17 cellular contexts compared by ENCODE assay signal in genomic region chr2:120110062-120110362, GRCh38.
DNase-seq lines count a peak whose midpoint lies in the region; ATAC-seq, FAIRE-seq and TF ChIP-seq lines count a peak whose summit lies in the region.
"Had no signal": no experiment of that assay in that cellular context is flagged by ENCODE, and none has a peak within 500 bp of the region (broad histone marks: within the 10 kb centered on the region; RNA-seq: fewer than 3 reads in every experiment).

No MANE protein-coding gene starts in this region.

- no peak for ATAC-seq in activated CD4-positive, alpha-beta T cell treated with anti-CD3 and anti-CD28 coated beads for 36 hours
- ATAC-seq: gastroesophageal sphincter had no signal

- no peaks in the 10 kb centered on the region for H3K27me3 Mint-ChIP-seq in activated CD4-positive, alpha-beta T cell treated with anti-CD3 and anti-CD28 coated beads for 36 hours
- H3K27me3 Mint-ChIP-seq in CD14-positive monocyte (ENCODE audit: low read depth in 3 of 3): peaks cover 1 to 2% (median 1%) of the 10 kb centered on the region in 3 donors
- H3K27me3 Mint-ChIP-seq: stimulated activated naive CD8-positive, alpha-beta T cell treated with anti-CD3 and anti-CD28 coated beads, Interleukin-15, Interleukin-2, amounts not matched to agents 100 ng/mL and 50 ng/mL, for 24 hours had no signal

- no peak for DNase-seq in activated CD4-positive, alpha-beta T cell treated with anti-CD3 and anti-CD28 coated beads for 36 hours
- no peak for DNase-seq in activated CD4-positive, alpha-beta T cell treated with anti-CD3 and anti-CD28 coated beads for 48 hours
- DNase-seq in CD14-positive monocyte (ENCODE audit: low spot score): no peak
- DNase-seq in NCI-H82 treated with DMSO at 0.1 percent for 48 hours (lab: John Stamatoyannopoulos, UW; ENCODE audit: unreplicated experiment): peak; percentile 78
- no peak for DNase-seq in NCI-H2196 treated with DMSO at 0.1 percent for 48 hours (lab: John Stamatoyannopoulos, UW; ENCODE audit: unreplicated experiment)
- no peak for DNase-seq in activated gamma-delta T cell (lab: John Stamatoyannopoulos, UW)
- no peak for DNase-seq in GM19240 (ENCODE audit: insufficient read length, low spot score)
- DNase-seq: activated CD4-positive, alpha-beta T cell treated with anti-CD3 and anti-CD28 coated beads for 4 hours; activated naive CD4-positive, alpha-beta T cell treated with anti-CD3 and anti-CD28 coated beads, Interleukin-2, amount 50 U/mL, for 16 hours; colonic mucosa; effector CD4-positive, alpha-beta T cell; NCI-H187 treated with DMSO at 0.1 percent for 48 hours; posterior cingulate gyrus had no signal

- H3K4me1 Mint-ChIP-seq in activated CD4-positive, alpha-beta T cell treated with anti-CD3 and anti-CD28 coated beads for 36 hours: peaks cover 28% of the 10 kb centered on the region
- peaks cover 36% of the 10 kb centered on the region for H3K4me1 Mint-ChIP-seq in CD14-positive monocyte

- H3K9me3 Mint-ChIP-seq in activated CD4-positive, alpha-beta T cell treated with anti-CD3 and anti-CD28 coated beads for 36 hours (ENCODE audit: low read depth): peaks cover 4% of the 10 kb centered on the region
- H3K9me3 Mint-ChIP-seq in CD14-positive monocyte: no peaks in the 10 kb centered on the region
- H3K9me3 Mint-ChIP-seq: CD8-positive, alpha-beta memory T cell had no signal

- H3K36me3 Mint-ChIP-seq in activated CD4-positive, alpha-beta T cell treated with anti-CD3 and anti-CD28 coated beads for 36 hours (ENCODE audit: low read depth): peaks cover 3% of the 10 kb centered on the region
- H3K36me3 Mint-ChIP-seq in CD14-positive monocyte: no peaks in the 10 kb centered on the region

- intact Hi-C loops in activated CD4-positive, alpha-beta T cell treated with anti-CD3 and anti-CD28 coated beads for 36 hours (cut with DNase I, micrococcal nuclease): loop anchor here in 1 of 2 experiments (2.0 kb wide), 1 partner anchor 203 kb away; no protein-coding TSS in a partner anchor
- intact Hi-C loops in CD14-positive monocyte (cut with micrococcal nuclease): no loop called here

- TF ChIP-seq CTCF in CD14-positive monocyte (IDR thresholded peaks at IDR 0.05): peak; percentile 33

- CTCF ChIA-PET in activated CD4-positive, alpha-beta T cell treated with anti-CD3 and anti-CD28 coated beads for 36 hours (lab: Charles Lee): interaction anchor here (0.5 to 6.6 kb wide), 19 partner anchors 8 to 423 kb away, joined by 3 to 82 read pairs (median 3); no protein-coding TSS in a partner anchor

- H3K4me3 Mint-ChIP-seq in activated CD4-positive, alpha-beta T cell treated with anti-CD3 and anti-CD28 coated beads for 36 hours: no peak overlapping the region
- H3K4me3 Mint-ChIP-seq in CD14-positive monocyte: peak overlapping the region in 1 of 2 donors; percentile 10

- POLR2A ChIA-PET in activated CD4-positive, alpha-beta T cell treated with anti-CD3 and anti-CD28 coated beads for 36 hours (lab: Charles Lee): no interaction called here

- FAIRE-seq in islet of Langerhans (lab: Jason Lieb, UNC): peak; percentile 41

- H3K27ac Mint-ChIP-seq in activated CD4-positive, alpha-beta T cell treated with anti-CD3 and anti-CD28 coated beads for 36 hours: peak overlapping the region; percentile 32
- H3K27ac Mint-ChIP-seq in CD14-positive monocyte: peak overlapping the region in 4 of 7 donors; percentile 2 to 84 (median 46)
